Comparison of ENCODE assay signal across 9 cellular contexts in the genomic region with DNA sequence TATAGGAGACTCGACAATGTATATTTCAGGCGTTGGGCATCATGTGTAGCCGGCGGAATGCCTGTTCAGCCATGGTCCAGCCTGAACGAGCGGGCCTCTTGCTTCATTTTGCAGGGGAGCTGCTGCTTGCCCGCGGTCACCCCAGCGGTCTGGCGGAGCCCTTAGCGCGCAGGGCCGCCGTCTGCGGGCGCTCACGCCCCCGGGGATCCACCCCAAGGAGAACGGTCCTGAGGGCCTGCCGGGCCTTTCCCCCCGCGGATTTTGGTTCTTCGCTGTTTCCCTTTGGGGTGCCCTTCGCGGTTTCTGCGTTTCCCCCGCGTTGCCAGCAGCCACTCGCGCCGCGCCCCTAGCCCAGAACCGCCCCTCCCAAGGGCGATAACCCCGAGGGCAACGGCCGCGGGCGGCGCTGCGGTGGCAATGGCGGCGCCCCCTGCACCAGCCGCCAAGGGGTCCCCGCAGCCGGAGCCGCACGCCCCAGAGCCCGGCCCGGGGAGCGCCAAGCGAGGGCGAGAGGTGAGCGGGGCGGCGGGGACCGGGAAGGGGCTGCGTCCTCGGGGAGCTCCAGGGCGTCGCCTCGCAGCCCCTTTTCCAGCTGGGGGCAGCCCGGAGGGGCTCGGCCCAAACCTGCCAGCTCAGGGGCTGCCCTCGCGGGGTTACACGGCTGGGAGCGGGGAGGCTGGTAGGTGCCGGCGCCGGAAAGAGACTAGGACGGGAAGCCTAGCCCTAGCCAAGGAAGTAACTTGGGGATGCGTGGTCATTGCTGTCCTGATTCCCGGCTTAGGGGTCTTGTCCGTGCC. TPM values are rescaled to one million over a fixed set of nuclear protein-coding genes. Genes with fewer than 3 reads are reported as not detected.
DNase-seq lines count a peak whose midpoint lies in the region; ATAC-seq and TF ChIP-seq lines count a peak whose summit lies in the region.
"Had no signal": no experiment of that assay in that cellular context is flagged by ENCODE, and none has a peak within 500 bp of the region (broad histone marks: within the 10 kb centered on the region; RNA-seq: fewer than 3 reads in every experiment).

MFSD2B (plus strand) TSS at position 406 of the 797 bp plus-strand sequence; CDS start at position 418, 12 bp downstream.

- H3K36me3 Mint-ChIP-seq in activated T-cell treated with anti-CD3 and anti-CD28 coated beads, Interleukin-2, amount 50 U/mL, for 4 hours (ENCODE audit: insufficient read depth), result peaks cover 1% of the 10 kb centered on the region
- H3K36me3 Mint-ChIP-seq in memory B cell, result no peaks in the 10 kb centered on the region

- H3K4me3 ChIP-seq in ectodermal cell (ENCODE audit: insufficient read depth, low read depth, low read length) (peak within 1 kb of the TSS; percentile 42), upper lobe of right lung (peak within 1 kb of the TSS; percentile 37)

- no peaks in the 10 kb centered on the region for H3K9me3 ChIP-seq in ectodermal cell (ENCODE audit: control insufficient read depth, low read length)
- H3K9me3 ChIP-seq in upper lobe of right lung, result no peaks in the 10 kb centered on the region

- no peak for TF ChIP-seq CTCF in upper lobe of right lung (IDR thresholded peaks at IDR 0.05)

- DNase-seq in activated T-cell treated with anti-CD3 and anti-CD28 coated beads, Interleukin-2, amount 50 U/mL, for 4 hours, result no peak
- DNase-seq in activated T-cell treated with anti-CD3 and anti-CD28 coated beads for 4 hours (no peak), memory B cell (ENCODE audit: low spot score in 2 of 2) (no peak), upper lobe of right lung (no peak), NCI-H1092 treated with DMSO at 0.1 percent for 48 hours (lab: John Stamatoyannopoulos, UW) (no peak)
- no peak for DNase-seq in activated CD4-positive, alpha-beta T cell treated with anti-CD3 and anti-CD28 coated beads, Interleukin-2, amount 50 U/mL, for 4 hours
- DNase-seq: DND-41 had no signal

- no peak within 1 kb of the TSS for H3K4me3 Mint-ChIP-seq in activated T-cell treated with anti-CD3 and anti-CD28 coated beads, Interleukin-2, amount 50 U/mL, for 4 hours
- H3K4me3 Mint-ChIP-seq in memory B cell, result peak within 1 kb of the TSS; percentile 17

- H3K27me3 Mint-ChIP-seq in activated T-cell treated with anti-CD3 and anti-CD28 coated beads, Interleukin-2, amount 50 U/mL, for 4 hours (ENCODE audit: low read depth), result peaks cover 41% of the 10 kb centered on the region
- H3K27me3 Mint-ChIP-seq in memory B cell, result peaks cover 10% of the 10 kb centered on the region

- intact Hi-C loops in upper lobe of right lung (cut with DNase I), result no loop called here

- H3K27me3 ChIP-seq in ectodermal cell (ENCODE audit: control insufficient read depth, insufficient read depth, low read length, poor library complexity, severe bottlenecking) (peaks cover 29% of the 10 kb centered on the region), upper lobe of right lung (peaks cover 27% of the 10 kb centered on the region)

- no peak within 1 kb of the TSS for H3K27ac ChIP-seq in ectodermal cell (ENCODE audit: insufficient read depth, low read depth, low read length, poor library complexity, severe bottlenecking)
- H3K27ac ChIP-seq in upper lobe of right lung, result peak within 1 kb of the TSS; percentile 24

- no peaks in the 10 kb centered on the region for H3K4me1 ChIP-seq in ectodermal cell (ENCODE audit: control insufficient read depth, insufficient read depth, low read length)
- H3K4me1 ChIP-seq in upper lobe of right lung, result peaks cover 12% of the 10 kb centered on the region

- peaks cover 4% of the 10 kb centered on the region for H3K4me1 Mint-ChIP-seq in activated T-cell treated with anti-CD3 and anti-CD28 coated beads, Interleukin-2, amount 50 U/mL, for 4 hours (ENCODE audit: low read depth)
- H3K4me1 Mint-ChIP-seq in memory B cell, result no peaks in the 10 kb centered on the region

- H3K27ac Mint-ChIP-seq in memory B cell, result no peak within 1 kb of the TSS

- WGBS in ectodermal cell, 2 experiments, result 15 to 16% methylated on average over 75 of the region's 75 CpGs

- peak; percentile 45 to 56 for ATAC-seq in activated T-cell treated with anti-CD3 and anti-CD28 coated beads, Interleukin-2, amount 50 U/mL, for 4 hours
- peak; percentile 19 for ATAC-seq in memory B cell (ENCODE audit: low read depth)
- peak; percentile 53 for ATAC-seq in upper lobe of right lung
- ATAC-seq in HG03280 (IDR thresholded peaks at IDR 0.05; ENCODE audit: unreplicated experiment), result no peak

- H3K36me3 ChIP-seq in ectodermal cell (ENCODE audit: control insufficient read depth, insufficient read depth, low read length), result no peaks in the 10 kb centered on the region
- H3K36me3 ChIP-seq in upper lobe of right lung, result no peaks in the 10 kb centered on the region

- H3K9me3 Mint-ChIP-seq in activated T-cell treated with anti-CD3 and anti-CD28 coated beads, Interleukin-2, amount 50 U/mL, for 4 hours, result no peaks in the 10 kb centered on the region
- no peaks in the 10 kb centered on the region for H3K9me3 Mint-ChIP-seq in memory B cell

RNA-seq across cellular contexts. Expression of gene MFSD2B, which starts in this region (rescaled TPM):
- under 1 TPM in 1 of 3 donors, not detected in 2; 0.13 TPM for total RNA-seq in activated T-cell treated with anti-CD3 and anti-CD28 coated beads, Interleukin-2, amount 50 U/mL, for 4 hours
- polyA plus RNA-seq in ectodermal cell (2013, experiment 1 of 4), result 1.0 TPM
- 0.32 TPM for polyA plus RNA-seq in ectodermal cell (2013, experiment 2 of 4)
- polyA plus RNA-seq in ectodermal cell (2013, experiment 3 of 4), result 0.27 TPM
- polyA plus RNA-seq in ectodermal cell (2013, experiment 4 of 4), result 0.36 TPM
- 0.35 TPM for total RNA-seq in upper lobe of right lung

Comparison
In these comparisons a context has a peak if more than half of its experiments do, and no peak if none do; other contexts are left out.
1. Peak in ATAC-seq in activated T-cell treated with anti-CD3 and anti-CD28 coated beads, Interleukin-2, amount 50 U/mL, for 4 hours; RNA of the gene not detected or under 1 TPM.
2. Peak in ATAC-seq, H3K4me3 ChIP-seq and H3K27ac ChIP-seq in upper lobe of right lung; RNA of the gene not detected or under 1 TPM.